ENCODE assay signal across 36 cellular contexts in the genomic region with DNA sequence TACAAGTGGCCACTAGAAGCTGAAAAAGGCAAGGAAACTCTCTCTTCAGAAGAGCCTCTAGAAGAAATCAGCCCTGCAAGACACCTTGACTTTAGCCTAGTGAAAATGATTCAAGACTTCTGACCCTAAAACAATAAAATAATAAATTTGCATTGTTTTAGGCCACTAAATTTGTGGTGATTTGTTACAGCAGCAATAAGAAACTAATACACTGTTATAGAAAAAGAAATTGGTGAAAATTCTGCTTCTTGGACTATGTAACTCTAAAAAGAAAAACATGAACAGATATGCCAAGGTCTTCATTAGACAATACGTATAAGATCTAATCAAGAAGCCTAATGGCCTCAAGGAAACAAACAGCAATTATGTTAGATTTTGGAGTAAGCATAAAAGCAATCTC. TPM values are rescaled to one million over a fixed set of nuclear protein-coding genes. Genes with fewer than 3 reads are reported as not detected.
"Had no signal": no experiment of that assay in that cellular context is flagged by ENCODE, and none has a peak within 500 bp of the region (broad histone marks: within the 10 kb centered on the region; RNA-seq: fewer than 3 reads in every experiment).

No MANE protein-coding gene starts in this region.

- H3K27me3 ChIP-seq: neural progenitor cell, ovary, spleen, suprapubic skin, testis, transverse colon, upper lobe of right lung, uterus had no signal

- H3K4me1 Mint-ChIP-seq: naive thymus-derived CD4-positive, alpha-beta T cell; natural killer cell; nephron; neural progenitor cell; stimulated activated memory B cell treated with anti-CD40 and anti-IgM and Interleukin-4, amounts not matched to agents 10 μg/mL and 1 μg/mL and 100 μg/mL, for 72 hours; stimulated activated naive CD8-positive, alpha-beta T cell treated with anti-CD3 and anti-CD28 coated beads, Interleukin-15, amount 100 ng/mL, for 72 hours had no signal

- H3K27ac ChIP-seq: neural progenitor cell, ovary, parathyroid adenoma, psoas muscle, skin epidermis, spleen, suprapubic skin, testis, tibial artery, transverse colon, upper lobe of right lung, uterus had no signal

- H3K79me2 ChIP-seq: parathyroid adenoma had no signal

- H3K9me3 ChIP-seq: ovary, psoas muscle, spleen, suprapubic skin, testis, tibial artery, transverse colon, upper lobe of right lung, uterus had no signal

- ATAC-seq: naive thymus-derived CD4-positive, alpha-beta T cell; natural killer cell; psoas muscle; right cardiac atrium; sciatic nerve; stimulated activated memory B cell treated with anti-CD40 and anti-IgM and Interleukin-4, amounts not matched to agents 10 μg/mL and 1 μg/mL and 100 μg/mL, for 72 hours; stimulated activated naive CD8-positive, alpha-beta T cell treated with anti-CD3 and anti-CD28 coated beads, Interleukin-15, amount 100 ng/mL, for 72 hours; stimulated activated naive CD8-positive, alpha-beta T cell treated with anti-CD3 and anti-CD28 coated beads, Interleukin-15, Interleukin-2, amounts not matched to agents 100 U/mL and 50 U/mL, for 24 hours; upper lobe of right lung had no signal

- H3K4me3 ChIP-seq: neural progenitor cell, ovary, psoas muscle, skin epidermis, smooth muscle cell, spleen, suprapubic skin, testis, tibial artery, transverse colon, upper lobe of right lung, uterus had no signal

- H3K4me1 ChIP-seq: neural progenitor cell, parathyroid adenoma, psoas muscle, spleen, suprapubic skin, testis, tibial artery, transverse colon, upper lobe of right lung, uterus had no signal

- H3K9me3 Mint-ChIP-seq: natural killer cell; nephron; neural progenitor cell; stimulated activated memory B cell treated with anti-CD40 and anti-IgM and Interleukin-4, amounts not matched to agents 10 μg/mL and 1 μg/mL and 100 μg/mL, for 72 hours; stimulated activated naive CD8-positive, alpha-beta T cell treated with anti-CD3 and anti-CD28 coated beads, Interleukin-15, amount 100 ng/mL, for 72 hours; type B pancreatic cell had no signal

- H2AFZ ChIP-seq: neural progenitor cell, parathyroid adenoma had no signal

- DNase-seq: naive thymus-derived CD4-positive, alpha-beta T cell; natural killer cell; occipital lobe; ovary; posterior cingulate gyrus; psoas muscle; right cardiac atrium; spleen; stimulated activated CD4-positive, alpha-beta T cell treated with anti-CD3 and anti-CD28 coated beads, Interleukin-12 subunit alpha, Interleukin-12 subunit beta, amount 100 ng/mL, for 4 hours; stimulated activated CD4-positive, alpha-beta T cell treated with anti-CD3 and anti-CD28 coated beads, Interleukin-1b, Interleukin-23, amount 100 ng/mL, for 48 hours; stimulated activated CD4-positive, alpha-beta T cell treated with anti-CD3 and anti-CD28 coated beads, Interleukin-4, amount 100 ng/mL, for 1 hour; stimulated activated CD4-positive, alpha-beta T cell treated with anti-CD3 and anti-CD28 coated beads, Interleukin-4, amount 100 ng/mL, for 4 hours; stimulated activated CD8-positive, alpha-beta memory T cell treated with anti-CD3 and anti-CD28 coated beads, Interleukin-4, amount 100 ng/mL, for 48 hours; stimulated activated naive CD4-positive, alpha-beta T cell; stimulated activated naive CD8-positive, alpha-beta T cell treated with anti-CD3 and anti-CD28 coated beads, Interleukin-15, amount 100 ng/mL, for 72 hours; stimulated activated naive CD8-positive, alpha-beta T cell treated with anti-CD3 and anti-CD28 coated beads, Interleukin-15, Interleukin-2, amounts not matched to agents 100 U/mL and 50 U/mL, for 24 hours; substantia nigra; testis; tibial artery; transverse colon; upper lobe of right lung; uterus had no signal

- H3K36me3 Mint-ChIP-seq: naive thymus-derived CD4-positive, alpha-beta T cell; natural killer cell; neural progenitor cell; stimulated activated memory B cell treated with anti-CD40 and anti-IgM and Interleukin-4, amounts not matched to agents 10 μg/mL and 1 μg/mL and 100 μg/mL, for 72 hours; type B pancreatic cell had no signal

- H3K27me3 Mint-ChIP-seq: naive thymus-derived CD4-positive, alpha-beta T cell; progenitor cell of endocrine pancreas; stimulated activated memory B cell treated with anti-CD40 and anti-IgM and Interleukin-4, amounts not matched to agents 10 μg/mL and 1 μg/mL and 100 μg/mL, for 72 hours; stimulated activated naive CD8-positive, alpha-beta T cell treated with anti-CD3 and anti-CD28 coated beads, Interleukin-15, amount 100 ng/mL, for 72 hours; type B pancreatic cell had no signal

- H3K9ac ChIP-seq: neural progenitor cell, parathyroid adenoma had no signal

- H3K4me2 ChIP-seq: neural progenitor cell, smooth muscle cell had no signal

- H3K36me3 ChIP-seq: neural progenitor cell, ovary, spleen, suprapubic skin, tibial artery, transverse colon, upper lobe of right lung, uterus had no signal

- H3K27ac Mint-ChIP-seq: naive thymus-derived CD4-positive, alpha-beta T cell; natural killer cell; nephron; neural progenitor cell; progenitor cell of endocrine pancreas; stimulated activated memory B cell treated with anti-CD40 and anti-IgM and Interleukin-4, amounts not matched to agents 10 μg/mL and 1 μg/mL and 100 μg/mL, for 72 hours; type B pancreatic cell had no signal

- H3K4me3 Mint-ChIP-seq: naive thymus-derived CD4-positive, alpha-beta T cell; natural killer cell; nephron; neural progenitor cell; stimulated activated memory B cell treated with anti-CD40 and anti-IgM and Interleukin-4, amounts not matched to agents 10 μg/mL and 1 μg/mL and 100 μg/mL, for 72 hours; stimulated activated naive CD8-positive, alpha-beta T cell treated with anti-CD3 and anti-CD28 coated beads, Interleukin-15, amount 100 ng/mL, for 72 hours; type B pancreatic cell had no signal

RNA-seq across cellular contexts. Expression of a gene that starts 36.1 kb away (rescaled TPM):
- total RNA-seq: naive thymus-derived CD4-positive, alpha-beta T cell; natural killer cell; osteoblast; ovary; progenitor cell of endocrine pancreas; psoas muscle; renal cortical epithelial cell; right cardiac atrium; sciatic nerve; spleen; transverse colon; upper lobe of right lung; urinary bladder; uterus had no signal
- polyA plus RNA-seq: naive thymus-derived CD4-positive, alpha-beta T cell; neural cell; ovary; right cardiac atrium; smooth muscle cell; spleen; urinary bladder had no signal
